Comparison of ENCODE assay signal across 1 cellular context in genomic region chr2:126244937-126245336, GRCh38.
TF ChIP-seq lines count a peak whose summit lies in the region.

No MANE protein-coding gene starts in this region.

TF ChIP-seq in SK-N-SH, 30 proteins besides CTCF, POLR2A, EP300 and RAD21 (continued from another document):
- TF ChIP-seq REST (IDR thresholded peaks at IDR 0.05; ENCODE audit: low read depth, low read length) (no peak), GATA2 (CRISPR knock-in tag; IDR thresholded peaks at IDR 0.05) (no peak), YY1 (IDR thresholded peaks at IDR 0.05; ENCODE audit: low read depth) (no peak), FOXJ3 (CRISPR knock-in tag; IDR thresholded peaks at IDR 0.05) (no peak), TAF1 (IDR thresholded peaks at IDR 0.05; ENCODE audit: borderline replicate concordance, low read depth, low read length) (no peak), NRF1 (IDR thresholded peaks at IDR 0.05; ENCODE audit: low read depth, low read length) (no peak), SMC3 (IDR thresholded peaks at IDR 0.05; ENCODE audit: low read depth, low read length) (no peak), FOSL2 (IDR thresholded peaks at IDR 0.05; ENCODE audit: borderline replicate concordance, low read depth) (no peak), POLR2AphosphoS5 (IDR thresholded peaks at IDR 0.05; ENCODE audit: low read depth, low read length) (no peak), TEAD4 (IDR thresholded peaks at IDR 0.05; ENCODE audit: borderline replicate concordance, insufficient read depth) (no peak), RFX5 (IDR thresholded peaks at IDR 0.05; ENCODE audit: low read length) (no peak)
